21 cellular contexts compared by ENCODE assay signal in genomic region chr3:18064586-18064985, GRCh38.
"Had no signal": no experiment of that assay in that cellular context is flagged by ENCODE, and none has a peak within 500 bp of the region (broad histone marks: within the 10 kb centered on the region; RNA-seq: fewer than 3 reads in every experiment).

No MANE protein-coding gene starts in this region.

- H3K4me3 Mint-ChIP-seq: mesothelial cell of epicardium, naive B cell had no signal

- DNase-seq: dermis blood vessel endothelial cell; dorsolateral prefrontal cortex; effector CD4-positive, alpha-beta T cell; effector memory CD4-positive, alpha-beta T cell; erythroblast; esophagus squamous epithelium; foreskin melanocyte; gastrocnemius medialis; glutamatergic neuron; heart right ventricle; hippocampal formation; left cardiac atrium; left lung; left ventricle myocardium superior; lower lobe of right lung; mesenchymal stem cell; mucosa of descending colon; naive B cell had no signal

- H3K27ac Mint-ChIP-seq: mesothelial cell of epicardium, naive B cell had no signal

- H3K27me3 ChIP-seq: dorsolateral prefrontal cortex, esophagus squamous epithelium, gastrocnemius medialis, heart right ventricle, left lung had no signal

- H3K4me1 ChIP-seq: gastrocnemius medialis, left lung, lower lobe of right lung had no signal

- H3K4me3 ChIP-seq: coronary artery, dorsolateral prefrontal cortex, esophagus squamous epithelium, gastrocnemius medialis, heart right ventricle, left lung, lower lobe of right lung, mucosa of descending colon had no signal

- H3K9me3 ChIP-seq: gastrocnemius medialis, heart right ventricle, left lung, lower lobe of right lung, mucosa of descending colon had no signal

- ATAC-seq: gastrocnemius medialis, heart right ventricle, left cardiac atrium, left lung, left ventricle myocardium superior, lower lobe of right lung, mucosa of descending colon had no signal

- H3K36me3 Mint-ChIP-seq: naive B cell had no signal

- H3K27ac ChIP-seq: coronary artery, epithelial cell of prostate, esophagus squamous epithelium, gastrocnemius medialis, heart right ventricle, left lung, lower lobe of right lung had no signal

- H3K4me1 Mint-ChIP-seq: mesothelial cell of epicardium, naive B cell had no signal

- H3K36me3 ChIP-seq: esophagus squamous epithelium, gastrocnemius medialis, heart right ventricle, left lung, lower lobe of right lung had no signal
